Comparison of ENCODE assay signal across 10 cellular contexts in the genomic region with DNA sequence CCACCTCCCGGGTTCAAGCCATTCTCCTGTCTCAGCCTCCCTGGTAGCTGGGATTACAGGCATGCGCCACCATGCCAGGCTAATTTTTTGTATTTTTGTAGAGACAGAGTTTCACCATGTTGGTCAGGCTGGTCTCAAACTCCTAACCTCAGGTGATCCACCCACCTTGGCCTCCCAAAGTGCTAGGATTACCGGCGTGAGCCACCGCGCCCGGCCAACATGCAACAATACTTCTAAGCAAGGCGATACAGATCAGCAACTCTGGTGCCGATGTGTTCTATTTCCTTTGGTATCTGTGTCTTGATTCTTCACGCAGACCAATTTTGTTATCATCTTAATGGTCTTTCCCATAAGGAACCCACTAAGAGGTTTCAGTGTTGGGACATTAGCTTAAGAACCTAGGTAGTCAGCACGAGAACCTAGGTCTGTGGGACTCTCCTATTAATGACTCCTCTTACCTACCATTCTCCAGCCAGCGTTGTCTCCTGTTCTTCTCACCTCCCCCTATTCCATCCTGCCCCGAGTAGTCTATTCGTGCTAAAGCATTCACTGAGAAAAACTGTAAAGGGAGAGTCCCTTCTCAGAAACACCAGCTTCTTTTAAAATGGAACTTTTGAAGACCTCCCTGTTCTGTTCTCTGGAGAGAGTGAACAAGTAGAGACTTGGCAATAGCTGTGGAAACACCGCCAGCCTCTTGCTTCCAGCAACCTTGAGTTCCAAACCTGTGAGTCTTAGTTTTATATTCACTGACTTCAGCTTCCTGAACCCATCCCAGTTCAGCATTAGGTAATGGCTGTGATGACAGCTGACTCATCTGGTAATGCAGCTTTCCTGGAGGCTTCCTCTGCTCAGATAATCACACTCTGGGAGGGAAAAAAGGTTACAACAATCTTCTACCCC.
DNase-seq lines count a peak whose midpoint lies in the region; ATAC-seq and TF ChIP-seq lines count a peak whose summit lies in the region.
"Had no signal": no experiment of that assay in that cellular context is flagged by ENCODE, and none has a peak within 500 bp of the region (broad histone marks: within the 10 kb centered on the region; RNA-seq: fewer than 3 reads in every experiment).

No MANE protein-coding gene starts in this region.

- no peaks in the 10 kb centered on the region for H3K9me3 ChIP-seq in muscle layer of colon (ENCODE audit: low read length)

- peaks cover 4% of the 10 kb centered on the region for H3K36me3 Mint-ChIP-seq in endothelial cell (ENCODE audit: low read depth, unreplicated experiment)

- no peaks in the 10 kb centered on the region for H3K36me3 ChIP-seq in ACC112 (ENCODE audit: insufficient read depth, low read length)
- no peaks in the 10 kb centered on the region for H3K36me3 ChIP-seq in muscle layer of colon (ENCODE audit: insufficient read depth, low read length)

- H2AFZ ChIP-seq in ACC112 (ENCODE audit: low read length, unreplicated experiment) = peak overlapping the region; percentile 49
- H2AFZ ChIP-seq: parathyroid adenoma had no signal

- ATAC-seq in GM21423 (IDR thresholded peaks at IDR 0.05; ENCODE audit: unreplicated experiment) (no peak), GM21526 (IDR thresholded peaks at IDR 0.05; ENCODE audit: low FRiP score, unreplicated experiment) (no peak), HG03280 (IDR thresholded peaks at IDR 0.05; ENCODE audit: unreplicated experiment) (no peak)

- H3K79me2 ChIP-seq in ACC112 (ENCODE audit: control insufficient read depth, insufficient read depth, low read length, unreplicated experiment) = no peaks in the 10 kb centered on the region
- H3K79me2 ChIP-seq: parathyroid adenoma had no signal

- DNase-seq in M059J (ENCODE audit: low read depth) (peak; percentile 100), endothelial cell (ENCODE audit: low spot score) (no peak), T-helper 2 cell (no peak)
- DNase-seq: DND-41 had no signal

- H3K4me3 ChIP-seq in ACC112 (ENCODE audit: low read depth, low read length) (peak overlapping the region; percentile 8; the same call in 1 of the 2 replicates), muscle layer of colon (ENCODE audit: low read depth in 1 of 2, low read length in 2 of 2) (no peak overlapping the region)

- H3K4me1 Mint-ChIP-seq in endothelial cell (ENCODE audit: unreplicated experiment) = peaks cover 35% of the 10 kb centered on the region

- H3K9me3 Mint-ChIP-seq in endothelial cell (ENCODE audit: unreplicated experiment) = no peaks in the 10 kb centered on the region

- H3K27ac Mint-ChIP-seq in endothelial cell (ENCODE audit: unreplicated experiment) = peak overlapping the region; percentile 83

- no peaks in the 10 kb centered on the region for H3K27me3 Mint-ChIP-seq in endothelial cell (ENCODE audit: unreplicated experiment)

- H3K27ac ChIP-seq in ACC112 (ENCODE audit: low read depth, low read length) (peak overlapping the region; percentile 81), muscle layer of colon (ENCODE audit: low read depth, low read length) (peak overlapping the region; percentile 12)
- H3K27ac ChIP-seq: parathyroid adenoma had no signal

- no peak for TF ChIP-seq CTCF in endothelial cell (IDR thresholded peaks at IDR 0.05; ENCODE audit: unreplicated experiment)

- H3K9ac ChIP-seq in muscle layer of colon (ENCODE audit: low read length) = no peak overlapping the region
- H3K9ac ChIP-seq: parathyroid adenoma had no signal

- peaks cover 21% of the 10 kb centered on the region for H3K4me1 ChIP-seq in ACC112 (ENCODE audit: control insufficient read depth, insufficient read depth, low read length, unreplicated experiment)
- no peaks in the 10 kb centered on the region for H3K4me1 ChIP-seq in muscle layer of colon (ENCODE audit: insufficient read depth, low read length)
- H3K4me1 ChIP-seq: parathyroid adenoma had no signal

- H3K4me3 Mint-ChIP-seq in endothelial cell (ENCODE audit: unreplicated experiment) = no peak overlapping the region

- H3K27me3 ChIP-seq in ACC112 (ENCODE audit: insufficient read depth, low read length) (no peaks in the 10 kb centered on the region), muscle layer of colon (ENCODE audit: control insufficient read depth in 1 of 2, insufficient read depth in 2 of 2, low read length in 2 of 2) (no peaks in the 10 kb centered on the region)
